Comparison of ENCODE assay signal across 19 cellular contexts in the genomic region with DNA sequence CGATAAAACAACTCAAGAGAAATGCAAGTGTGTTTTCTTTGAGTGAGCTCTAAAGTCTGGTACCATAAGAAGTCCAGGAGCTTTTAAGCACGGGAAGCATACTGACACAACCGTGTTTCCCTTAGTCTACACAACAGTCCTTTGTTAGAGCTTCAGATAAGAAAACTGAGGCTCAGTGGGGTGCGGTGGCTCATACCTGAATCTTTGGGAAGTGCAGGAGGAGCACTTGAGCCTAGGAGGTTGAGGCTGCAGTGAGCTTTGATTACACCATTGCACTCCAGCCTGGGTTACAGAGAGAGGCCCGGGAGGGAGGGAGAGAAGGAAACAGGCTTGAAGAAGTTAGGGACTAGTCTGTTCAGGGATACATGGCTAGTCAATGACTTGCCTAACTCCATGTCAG. TPM values are rescaled to one million over a fixed set of nuclear protein-coding genes. Genes with fewer than 3 reads are reported as not detected.
DNase-seq lines count a peak whose midpoint lies in the region; ATAC-seq, FAIRE-seq and TF ChIP-seq lines count a peak whose summit lies in the region.
"Had no signal": no experiment of that assay in that cellular context is flagged by ENCODE, and none has a peak within 500 bp of the region (broad histone marks: within the 10 kb centered on the region; RNA-seq: fewer than 3 reads in every experiment).

No MANE protein-coding gene starts in this region.

- H3K79me2 ChIP-seq in H9 (ENCODE audit: insufficient read depth, low read length), result no peaks in the 10 kb centered on the region

- ATAC-seq in stimulated activated naive CD8-positive, alpha-beta T cell treated with anti-CD3 and anti-CD28 coated beads, Interleukin-15, amount 100 ng/mL, for 72 hours, result no peak

- H3K56ac ChIP-seq in H9 (ENCODE audit: insufficient read length, low read depth, low read length), result no peak overlapping the region

- H2AK5ac ChIP-seq in H9 (ENCODE audit: insufficient read length, low read length), result no peak overlapping the region

- no peak overlapping the region for H3T11ph ChIP-seq in H9 (ENCODE audit: low read length)

- H3K4me2 ChIP-seq in H9 (ENCODE audit: insufficient read depth, insufficient read length, low read length), result no peak overlapping the region

- H3K79me1 ChIP-seq in H9 (ENCODE audit: insufficient read depth, low read depth, low read length, poor library complexity, severe bottlenecking), result no peaks in the 10 kb centered on the region

- H3K4me1 Mint-ChIP-seq in activated naive CD4-positive, alpha-beta T cell treated with anti-CD3 and anti-CD28 coated beads for 36 hours (ENCODE audit: low read depth), result peaks cover 89% of the 10 kb centered on the region
- peaks cover 24 to 34% of the 10 kb centered on the region in 2 experiments for H3K4me1 Mint-ChIP-seq in H9
- H3K4me1 Mint-ChIP-seq in activated naive CD8-positive, alpha-beta T cell treated with anti-CD3 and anti-CD28 coated beads for 36 hours, result peaks cover 79% of the 10 kb centered on the region
- H3K4me1 Mint-ChIP-seq in stimulated activated naive CD8-positive, alpha-beta T cell treated with anti-CD3 and anti-CD28 coated beads, Interleukin-15, amount 100 ng/mL, for 72 hours, result peaks cover 92% of the 10 kb centered on the region
- H3K4me1 Mint-ChIP-seq: IgD-negative memory B cell had no signal

- H3K23me2 ChIP-seq in H9 (ENCODE audit: insufficient read length, low read depth, low read length, poor library complexity, severe bottlenecking), result no peaks in the 10 kb centered on the region

- peaks cover 2% of the 10 kb centered on the region; the same call in 1 of the 2 replicates for H3K27me3 ChIP-seq in H9 (ENCODE audit: insufficient read depth, low read length)

- peak; percentile 42 for DNase-seq in activated naive CD4-positive, alpha-beta T cell treated with anti-CD3 and anti-CD28 coated beads for 36 hours
- DNase-seq in activated naive CD4-positive, alpha-beta T cell treated with anti-CD3 and anti-CD28 coated beads, Interleukin-2, amount 50 U/mL, for 16 hours, result no peak
- DNase-seq in H9 (peak; percentile 47), urothelium cell line (ENCODE audit: low spot score) (no peak), NCI-H774 (lab: John Stamatoyannopoulos, UW) (no peak), NCI-H1930 (lab: John Stamatoyannopoulos, UW) (no peak)
- DNase-seq in activated naive CD8-positive, alpha-beta T cell treated with anti-CD3 and anti-CD28 coated beads for 36 hours, result no peak
- DNase-seq in stimulated activated naive CD8-positive, alpha-beta T cell treated with anti-CD3 and anti-CD28 coated beads, Interleukin-15, amount 100 ng/mL, for 72 hours, result no peak
- DNase-seq: DMS 273 treated with DMSO at 0.1 percent for 48 hours; HCEC 1CT; NCI-H1417; NCI-H524; sigmoid colon; stimulated activated CD4-positive, alpha-beta T cell treated with anti-CD3 and anti-CD28 coated beads, Interleukin-15, amount 100 ng/mL, for 24 hours; stimulated activated CD8-positive, alpha-beta memory T cell treated with anti-CD3 and anti-CD28 coated beads, Interleukin-4, amount 100 ng/mL, for 48 hours had no signal

- H2BK5ac ChIP-seq in H9 (ENCODE audit: insufficient read length, low read length), result no peak overlapping the region

- no peak overlapping the region for H4K8ac ChIP-seq in H9 (replicated peaks; ENCODE audit: insufficient read length, low read depth, low read length)

- no CpG with 5 or more reads among the region's 5 CpGs for WGBS in H9 (ENCODE audit: extremely low coverage, insufficient read length, low lambda C conversion rate)

- no peak overlapping the region for H4K5ac ChIP-seq in H9 (ENCODE audit: insufficient read length, low read depth, low read length)

- intact Hi-C loops in activated naive CD4-positive, alpha-beta T cell treated with anti-CD3 and anti-CD28 coated beads for 36 hours (cut with micrococcal nuclease), result loop anchor here (1.0 to 10.0 kb wide), 3 partner anchors 16 to 1288 kb away; partner anchors contain the start of gene SEC24B

- no peak overlapping the region for H3K4ac ChIP-seq in H9 (ENCODE audit: low read depth, low read length)

- H3K23ac ChIP-seq in H9 (ENCODE audit: insufficient read length, low read depth, low read length), result no peak overlapping the region

- no peak overlapping the region for H2BK12ac ChIP-seq in H9 (ENCODE audit: insufficient read length, low read depth, low read length)

- H2BK120ac ChIP-seq in H9 (ENCODE audit: low read depth, low read length, poor library complexity, severe bottlenecking), result no peak overlapping the region

- peak overlapping the region; percentile 57 for H3K4me3 Mint-ChIP-seq in activated naive CD4-positive, alpha-beta T cell treated with anti-CD3 and anti-CD28 coated beads for 36 hours
- no peak overlapping the region for H3K4me3 Mint-ChIP-seq in H9
- peak overlapping the region; percentile 68 for H3K4me3 Mint-ChIP-seq in activated naive CD8-positive, alpha-beta T cell treated with anti-CD3 and anti-CD28 coated beads for 36 hours
- H3K4me3 Mint-ChIP-seq in stimulated activated naive CD8-positive, alpha-beta T cell treated with anti-CD3 and anti-CD28 coated beads, Interleukin-15, amount 100 ng/mL, for 72 hours, result peak overlapping the region; percentile 77 to 81
- H3K4me3 Mint-ChIP-seq: IgD-negative memory B cell had no signal

- FAIRE-seq in urothelium cell line (lab: Jason Lieb, UNC), result no peak
- FAIRE-seq: G401.6 had no signal

- no peak overlapping the region for H2AFZ ChIP-seq in H9 (ENCODE audit: low read length)

- no peaks in the 10 kb centered on the region for H3K9me3 Mint-ChIP-seq in activated naive CD4-positive, alpha-beta T cell treated with anti-CD3 and anti-CD28 coated beads for 36 hours
- no peaks in the 10 kb centered on the region for H3K9me3 Mint-ChIP-seq in H9
- H3K9me3 Mint-ChIP-seq in activated naive CD8-positive, alpha-beta T cell treated with anti-CD3 and anti-CD28 coated beads for 36 hours, result no peaks in the 10 kb centered on the region
- no peaks in the 10 kb centered on the region for H3K9me3 Mint-ChIP-seq in stimulated activated naive CD8-positive, alpha-beta T cell treated with anti-CD3 and anti-CD28 coated beads, Interleukin-15, amount 100 ng/mL, for 72 hours
- H3K9me3 Mint-ChIP-seq: IgD-negative memory B cell had no signal

- H3K18ac ChIP-seq in H9 (ENCODE audit: insufficient read length, low read depth, low read length), result no peak overlapping the region

- no peaks in the 10 kb centered on the region for H3K9me3 ChIP-seq in H9 (ENCODE audit: control insufficient read depth, low read depth, low read length)
- H3K9me3 ChIP-seq: sigmoid colon had no signal

- no peak overlapping the region for H3K14ac ChIP-seq in H9 (ENCODE audit: insufficient read depth, low read length)

- CTCF ChIA-PET in activated naive CD4-positive, alpha-beta T cell treated with anti-CD3 and anti-CD28 coated beads for 36 hours (lab: Charles Lee), result interaction anchor here (0.8 to 1.5 kb wide), 3 partner anchors 12 to 22 kb away, joined by 3 to 8 read pairs (median 4); partner anchors contain the start of gene LEF1

- H4K91ac ChIP-seq in H9 (ENCODE audit: insufficient read length, low read depth, low read length), result no peak overlapping the region

- no peak for TF ChIP-seq CTCF in H9 (conservative IDR thresholded peaks at IDR 0.05)

- peaks cover 67% of the 10 kb centered on the region for H3K36me3 Mint-ChIP-seq in activated naive CD4-positive, alpha-beta T cell treated with anti-CD3 and anti-CD28 coated beads for 36 hours (ENCODE audit: low read depth)
- H3K36me3 Mint-ChIP-seq in H9 (ENCODE audit: insufficient read depth in 1 of 3, low read depth in 3 of 3), result no peaks in the 10 kb centered on the region; a peak in 1 of 7 replicates
- peaks cover 29% of the 10 kb centered on the region for H3K36me3 Mint-ChIP-seq in activated naive CD8-positive, alpha-beta T cell treated with anti-CD3 and anti-CD28 coated beads for 36 hours
- H3K36me3 Mint-ChIP-seq: IgD-negative memory B cell had no signal

- H3K9ac ChIP-seq in H9 (ENCODE audit: extremely low read depth, insufficient read length, low read length), result no peak overlapping the region

- H4K20me1 ChIP-seq in H9 (ENCODE audit: control insufficient read depth, insufficient read depth, insufficient read length), result no peaks in the 10 kb centered on the region

- no peaks in the 10 kb centered on the region for H3K27me3 Mint-ChIP-seq in activated naive CD4-positive, alpha-beta T cell treated with anti-CD3 and anti-CD28 coated beads for 36 hours (ENCODE audit: low read depth)
- H3K27me3 Mint-ChIP-seq in H9 (ENCODE audit: low read depth), result peaks cover 55% of the 10 kb centered on the region
- no peaks in the 10 kb centered on the region for H3K27me3 Mint-ChIP-seq in activated naive CD8-positive, alpha-beta T cell treated with anti-CD3 and anti-CD28 coated beads for 36 hours
- no peaks in the 10 kb centered on the region for H3K27me3 Mint-ChIP-seq in stimulated activated naive CD8-positive, alpha-beta T cell treated with anti-CD3 and anti-CD28 coated beads, Interleukin-15, amount 100 ng/mL, for 72 hours

- H3K4me1 ChIP-seq in H9 (ENCODE audit: insufficient read depth, low read length), result no peaks in the 10 kb centered on the region; the same call in 1 of the 2 replicates
- H3K4me1 ChIP-seq: sigmoid colon had no signal

- H2BK15ac ChIP-seq in H9 (ENCODE audit: low read depth, low read length), result no peak overlapping the region

- no peak overlapping the region for H3K27ac ChIP-seq in H9 (ENCODE audit: insufficient read length, low read depth, low read length)
- H3K27ac ChIP-seq: C4-2B, sigmoid colon had no signal

- H3K27ac Mint-ChIP-seq in activated naive CD4-positive, alpha-beta T cell treated with anti-CD3 and anti-CD28 coated beads for 36 hours, result peak overlapping the region; percentile 99
- no peak overlapping the region for H3K27ac Mint-ChIP-seq in H9
- peak overlapping the region; percentile 74 for H3K27ac Mint-ChIP-seq in activated naive CD8-positive, alpha-beta T cell treated with anti-CD3 and anti-CD28 coated beads for 36 hours
- peak overlapping the region; percentile 90 to 96 for H3K27ac Mint-ChIP-seq in stimulated activated naive CD8-positive, alpha-beta T cell treated with anti-CD3 and anti-CD28 coated beads, Interleukin-15, amount 100 ng/mL, for 72 hours
- H3K27ac Mint-ChIP-seq: progenitor cell of endocrine pancreas had no signal

- H2BK20ac ChIP-seq in H9 (ENCODE audit: low read depth, low read length, poor library complexity, severe bottlenecking), result no peak overlapping the region

RNA-seq across cellular contexts. Expression of gene LEF1, which starts 21.9 kb away (rescaled TPM):
- total RNA-seq in activated naive CD4-positive, alpha-beta T cell treated with anti-CD3 and anti-CD28 coated beads for 36 hours, result 100 to 1,000 TPM; 350 to 367 TPM
- 2.5 and 3.4 TPM in 2 replicates for total RNA-seq in H9 (2021)
- 100 to 1,000 TPM; 211 to 239 TPM for total RNA-seq in activated naive CD8-positive, alpha-beta T cell treated with anti-CD3 and anti-CD28 coated beads for 36 hours

Comparison
In these comparisons a context has a peak if more than half of its experiments do, and no peak if none do; other contexts are left out.
1. DNase-seq: peak in activated naive CD4-positive, alpha-beta T cell treated with anti-CD3 and anti-CD28 coated beads for 36 hours (single experiment) and H9 (single experiment); none in activated naive CD4-positive, alpha-beta T cell treated with anti-CD3 and anti-CD28 coated beads, Interleukin-2, amount 50 U/mL, for 16 hours (single experiment), activated naive CD8-positive, alpha-beta T cell treated with anti-CD3 and anti-CD28 coated beads for 36 hours (single experiment), stimulated activated naive CD8-positive, alpha-beta T cell treated with anti-CD3 and anti-CD28 coated beads, Interleukin-15, amount 100 ng/mL, for 72 hours (0 of 2), urothelium cell line (single experiment), NCI-H774 (single experiment) and NCI-H1930 (0 of 2).
2. H3K27ac Mint-ChIP-seq: peak in activated naive CD4-positive, alpha-beta T cell treated with anti-CD3 and anti-CD28 coated beads for 36 hours (single experiment), activated naive CD8-positive, alpha-beta T cell treated with anti-CD3 and anti-CD28 coated beads for 36 hours (single experiment) and stimulated activated naive CD8-positive, alpha-beta T cell treated with anti-CD3 and anti-CD28 coated beads, Interleukin-15, amount 100 ng/mL, for 72 hours (2 of 2); none in H9 (0 of 3).
3. H3K4me3 Mint-ChIP-seq: peak in activated naive CD4-positive, alpha-beta T cell treated with anti-CD3 and anti-CD28 coated beads for 36 hours (single experiment), activated naive CD8-positive, alpha-beta T cell treated with anti-CD3 and anti-CD28 coated beads for 36 hours (single experiment) and stimulated activated naive CD8-positive, alpha-beta T cell treated with anti-CD3 and anti-CD28 coated beads, Interleukin-15, amount 100 ng/mL, for 72 hours (2 of 2); none in H9 (0 of 2).
4. RNA of gene LEF1, which starts 21.9 kb away (total RNA-seq): 350 to 367 TPM in activated naive CD4-positive, alpha-beta T cell treated with anti-CD3 and anti-CD28 coated beads for 36 hours and 211 to 239 TPM in activated naive CD8-positive, alpha-beta T cell treated with anti-CD3 and anti-CD28 coated beads for 36 hours; 2.5 to 3.4 TPM in H9; every median in the first group is over 10 times any median in the second.